In genomic region chr12:124976999-124977398, GRCh38 we compare ENCODE assay signal across 18 cellular contexts.
"Had no signal": no experiment of that assay in that cellular context is flagged by ENCODE, and none has a peak within 500 bp of the region (broad histone marks: within the 10 kb centered on the region; RNA-seq: fewer than 3 reads in every experiment).

No MANE protein-coding gene starts in this region.

- H3K27ac Mint-ChIP-seq: nephron had no signal

- H3K27me3 ChIP-seq: dorsolateral prefrontal cortex, heart left ventricle, sigmoid colon, tibial artery, upper lobe of left lung, uterus had no signal

- H3K4me1 ChIP-seq: heart left ventricle, sigmoid colon, tibial artery, upper lobe of left lung, uterus had no signal

- H3K4me3 Mint-ChIP-seq: naive B cell, nephron had no signal

- H3K27ac ChIP-seq: dorsolateral prefrontal cortex, heart left ventricle, sigmoid colon, skin epidermis, tibial artery, upper lobe of left lung, uterus had no signal

- H3K36me3 ChIP-seq: uterus had no signal

- ATAC-seq: esophagus mucosa, heart left ventricle had no signal

- H3K9me3 Mint-ChIP-seq: naive B cell, nephron had no signal

- H3K4me1 Mint-ChIP-seq: nephron had no signal

- H3K27me3 Mint-ChIP-seq: naive B cell had no signal

- DNase-seq: cortex of kidney; dorsolateral prefrontal cortex; effector CD8-positive, alpha-beta T cell; hippocampal formation; kidney glomerular epithelial cell; mesendoderm; naive B cell; occipital lobe; sigmoid colon; stimulated activated CD4-positive, alpha-beta T cell treated with anti-CD3 and anti-CD28 coated beads, Interleukin-12 subunit alpha, Interleukin-12 subunit beta, amount 100 ng/mL, for 4 hours; stimulated activated naive CD8-positive, alpha-beta T cell treated with anti-CD3 and anti-CD28 coated beads, Interleukin-15, Interleukin-2, amounts not matched to agents 100 U/mL and 50 U/mL, for 24 hours; tibial artery; upper lobe of left lung; uterus had no signal

- H3K9me3 ChIP-seq: heart left ventricle, sigmoid colon, tibial artery, upper lobe of left lung, uterus had no signal

- H3K4me3 ChIP-seq: dorsolateral prefrontal cortex, heart left ventricle, sigmoid colon, skin epidermis, tibial artery, upper lobe of left lung, uterus had no signal
